Comparison of ENCODE assay signal across 9 cellular contexts in the genomic region with DNA sequence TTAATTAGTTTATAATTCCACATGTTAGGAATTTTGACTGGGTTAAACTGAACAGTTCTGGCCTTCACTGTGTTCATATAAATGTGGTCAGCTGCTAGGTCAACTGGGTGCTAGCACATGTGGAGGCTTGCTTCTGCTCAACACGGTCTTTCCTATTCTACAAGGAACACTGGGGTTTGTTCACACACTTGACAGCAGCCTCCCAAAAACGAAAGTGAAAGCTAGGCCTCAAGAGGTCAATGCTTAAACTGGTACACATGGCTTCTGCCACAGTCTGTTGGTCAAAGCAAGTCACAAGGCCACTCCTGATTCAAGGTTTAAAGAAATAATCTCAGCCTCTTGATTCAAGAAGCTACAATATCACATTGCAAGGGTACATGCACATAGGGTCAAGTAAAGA.
DNase-seq lines count a peak whose midpoint lies in the region; ATAC-seq, FAIRE-seq and TF ChIP-seq lines count a peak whose summit lies in the region.
"Had no signal": no experiment of that assay in that cellular context is flagged by ENCODE, and none has a peak within 500 bp of the region (broad histone marks: within the 10 kb centered on the region; RNA-seq: fewer than 3 reads in every experiment).

No MANE protein-coding gene starts in this region.

- no peaks in the 10 kb centered on the region for H3K27me3 Mint-ChIP-seq in stimulated activated naive CD8-positive, alpha-beta T cell treated with anti-CD3 and anti-CD28 coated beads, Interleukin-15, amount 100 ng/mL, for 72 hours

- H3K9ac ChIP-seq in H1 (replicated peaks in 1 of 4; ENCODE audit: extremely low read depth in 1 of 4, low read depth in 3 of 4, low read length in 3 of 4) = no peak overlapping the region

- no peaks in the 10 kb centered on the region for H3K9me3 ChIP-seq in H1 (ENCODE audit: insufficient read depth in 2 of 2, low read depth in 1 of 2, low read length in 1 of 2)
- H3K9me3 ChIP-seq in ovary = no peaks in the 10 kb centered on the region

- no peak overlapping the region for H3K27ac ChIP-seq in H1 (ENCODE audit: low read depth, low read length)
- no peak overlapping the region for H3K27ac ChIP-seq in ovary

- no peak overlapping the region for H2AK5ac ChIP-seq in H1 (ENCODE audit: low read depth, low read length)

- peak; percentile 13 for DNase-seq in DMS153 (lab: John Stamatoyannopoulos, UW)
- DNase-seq in DMS153 treated with DMSO at 0.1 percent for 48 hours (lab: John Stamatoyannopoulos, UW; ENCODE audit: unreplicated experiment) = no peak
- DNase-seq in M059J (ENCODE audit: low read depth) = peak; percentile 80
- no peak for DNase-seq in H1 (ENCODE audit: low read depth in 1 of 2, low spot score in 2 of 2)
- peak in 1 of 2 donors; percentile 15 for DNase-seq in stimulated activated naive CD8-positive, alpha-beta T cell treated with anti-CD3 and anti-CD28 coated beads, Interleukin-15, amount 100 ng/mL, for 72 hours
- no peak for DNase-seq in germinal center (ENCODE audit: low spot score)
- no peak for DNase-seq in ovary

- no peaks in the 10 kb centered on the region for H4K20me1 ChIP-seq in H1 (replicated peaks in 1 of 2; ENCODE audit: control insufficient read depth in 1 of 2, insufficient read depth in 2 of 2, low read length in 2 of 2)

- H3K23ac ChIP-seq in H1 (ENCODE audit: insufficient read length) = no peak overlapping the region

- H3K79me1 ChIP-seq in H1 (ENCODE audit: low read depth, low read length) = no peaks in the 10 kb centered on the region

- WGBS in H1 (ENCODE audit: extremely low coverage in 1 of 2, insufficient coverage in 1 of 2, insufficient read length in 1 of 2, insufficient replicate concordance in 2 of 2, low coverage in 1 of 2, low lambda C conversion rate in 2 of 2, missing lambda C conversion rate in 1 of 2), 2 experiments = 79% methylated on average over 2 of the region's 2 CpGs; no CpG with 5 or more reads in 1 of the 2 experiments
- WGBS in ovary, 3 donors = 13 to 18% (median 18%) methylated on average over 2 of the region's 2 CpGs

- TF ChIP-seq POLR2A in H1 (IDR thresholded peaks at IDR 0.05; ENCODE audit: control extremely low read depth in 1 of 2, low read depth in 2 of 2, low read length in 2 of 2) (no peak), ovary (IDR thresholded peaks at IDR 0.05) (no peak)

- no peak overlapping the region for H2BK20ac ChIP-seq in H1 (ENCODE audit: low read length)

- no peak overlapping the region for H3K18ac ChIP-seq in H1 (ENCODE audit: extremely low read depth, low read length)

- POLR2A ChIA-PET in H1 (lab: Charles Lee; ENCODE audit: partially characterized antibody) = no interaction called here

- no peak overlapping the region for H3K4me2 ChIP-seq in H1 (ENCODE audit: insufficient read depth in 1 of 2, low read depth in 2 of 2, low read length in 2 of 2)

- no peak overlapping the region for H2BK15ac ChIP-seq in H1 (ENCODE audit: low read length)

- peak overlapping the region; percentile 3 to 39 for H3K4me3 Mint-ChIP-seq in stimulated activated naive CD8-positive, alpha-beta T cell treated with anti-CD3 and anti-CD28 coated beads, Interleukin-15, amount 100 ng/mL, for 72 hours

- no peaks in the 10 kb centered on the region for H3K4me1 ChIP-seq in H1 (replicated peaks in 1 of 4; ENCODE audit: control insufficient read depth in 3 of 4, insufficient read depth in 4 of 4, low read length in 3 of 4)
- H3K4me1 ChIP-seq in ovary (ENCODE audit: insufficient read depth) = no peaks in the 10 kb centered on the region

- no peak overlapping the region for H4K91ac ChIP-seq in H1 (replicated peaks; ENCODE audit: insufficient read length, low read length)

- H4K5ac ChIP-seq in H1 (ENCODE audit: insufficient read length, low read depth, low read length) = no peak overlapping the region

- H2BK5ac ChIP-seq in H1 (ENCODE audit: low read depth, low read length) = no peak overlapping the region

- H3K4ac ChIP-seq in H1 (replicated peaks; ENCODE audit: insufficient read length, low read depth, low read length) = no peak overlapping the region

- no peaks in the 10 kb centered on the region for H3K36me3 ChIP-seq in H1 (ENCODE audit: control insufficient read depth in 2 of 4, insufficient read depth in 4 of 4, low read length in 3 of 4)
- H3K36me3 ChIP-seq in ovary = no peaks in the 10 kb centered on the region

- peaks cover 6 to 19% of the 10 kb centered on the region in 2 donors for H3K9me3 Mint-ChIP-seq in stimulated activated naive CD8-positive, alpha-beta T cell treated with anti-CD3 and anti-CD28 coated beads, Interleukin-15, amount 100 ng/mL, for 72 hours

- peaks cover 22% of the 10 kb centered on the region for H3K4me1 Mint-ChIP-seq in stimulated activated naive CD8-positive, alpha-beta T cell treated with anti-CD3 and anti-CD28 coated beads, Interleukin-15, amount 100 ng/mL, for 72 hours

- H2BK12ac ChIP-seq in H1 (ENCODE audit: low read depth, low read length) = no peak overlapping the region

- peak overlapping the region; percentile 78; the same call in 1 of the 2 replicates for H2AFZ ChIP-seq in H1 (ENCODE audit: low read length)

- no peak overlapping the region for H2BK120ac ChIP-seq in H1 (replicated peaks; ENCODE audit: low read depth, low read length)

- TF ChIP-seq RAD21 in H1 (IDR thresholded peaks at IDR 0.05 in 1 of 2, conservative IDR thresholded peaks at IDR 0.05 in 1 of 2; ENCODE audit: low read depth in 2 of 2, low read length in 2 of 2) = no peak

- intact Hi-C loops in ovary (cut with DNase I) = no loop called here

- peak; percentile 73 for ATAC-seq in GM21423 (IDR thresholded peaks at IDR 0.05; ENCODE audit: unreplicated experiment)
- peak; percentile 66 for ATAC-seq in stimulated activated naive CD8-positive, alpha-beta T cell treated with anti-CD3 and anti-CD28 coated beads, Interleukin-15, amount 100 ng/mL, for 72 hours

- H3K14ac ChIP-seq in H1 (ENCODE audit: insufficient read length) = no peak overlapping the region

- no peak for FAIRE-seq in H1 (lab: Jason Lieb, UNC)
- FAIRE-seq: A204.1 had no signal

- TF ChIP-seq EP300 in H1 (IDR thresholded peaks at IDR 0.05; ENCODE audit: borderline replicate concordance in 1 of 2, low read depth in 2 of 2, low read length in 2 of 2) (no peak), ovary (IDR thresholded peaks at IDR 0.05) (no peak)

- H3K23me2 ChIP-seq in H1 (ENCODE audit: low read depth, low read length) = no peaks in the 10 kb centered on the region

- H3K4me3 ChIP-seq in H1 (ENCODE audit: extremely low read depth in 1 of 4, insufficient read depth in 2 of 4, low read depth in 3 of 4, low read length in 4 of 4) (no peak overlapping the region), ovary (no peak overlapping the region)

- CTCF ChIA-PET in H1 (lab: Charles Lee; ENCODE audit: partially characterized antibody) = interaction anchor here (0.9 kb wide), 1 partner anchor 40 kb away, joined by 3 read pairs; no protein-coding TSS in a partner anchor

- no peaks in the 10 kb centered on the region for H3K79me2 ChIP-seq in H1 (ENCODE audit: control insufficient read depth in 1 of 2, insufficient read depth in 2 of 2, low read length in 2 of 2)

- H3K27me3 ChIP-seq in H1 (replicated peaks in 1 of 4; ENCODE audit: control insufficient read depth in 3 of 4, extremely low read depth in 1 of 4, insufficient read depth in 3 of 4, low read length in 3 of 4) (no peaks in the 10 kb centered on the region), ovary (no peaks in the 10 kb centered on the region)

- peak overlapping the region in 1 of 2 donors; percentile 85 for H3K27ac Mint-ChIP-seq in stimulated activated naive CD8-positive, alpha-beta T cell treated with anti-CD3 and anti-CD28 coated beads, Interleukin-15, amount 100 ng/mL, for 72 hours

- no peak overlapping the region for H4K8ac ChIP-seq in H1 (ENCODE audit: extremely low read depth, insufficient read depth, low read length)

- H3K56ac ChIP-seq in H1 (replicated peaks; ENCODE audit: insufficient read length, low read depth, low read length) = no peak overlapping the region

- TF ChIP-seq CTCF in H1 (IDR thresholded peaks at IDR 0.05; ENCODE audit: control extremely low read depth in 1 of 3, insufficient read depth in 1 of 3, low read depth in 1 of 3, low read length in 3 of 3) (no peak), ovary (IDR thresholded peaks at IDR 0.05) (no peak)

TF ChIP-seq in H1, 55 proteins besides CTCF, POLR2A, EP300 and RAD21:
- TF ChIP-seq NRF1 (IDR thresholded peaks at IDR 0.05; ENCODE audit: low read depth, low read length) = no peak
- no peak for TF ChIP-seq ASH2L (IDR thresholded peaks at IDR 0.05; ENCODE audit: low read length)
- TF ChIP-seq SP2 (IDR thresholded peaks at IDR 0.05; ENCODE audit: low read length) = no peak
- no peak for TF ChIP-seq CHD1 (IDR thresholded peaks at IDR 0.05; ENCODE audit: low read depth, low read length)
- TF ChIP-seq TBP (IDR thresholded peaks at IDR 0.05; ENCODE audit: low read depth, low read length) = no peak
- no peak for TF ChIP-seq FOSL1 (IDR thresholded peaks at IDR 0.05; ENCODE audit: insufficient read depth, low read depth, low read length)
- no peak for TF ChIP-seq SIN3A (conservative IDR thresholded peaks at IDR 0.05 in 1 of 2, IDR thresholded peaks at IDR 0.05 in 1 of 2; ENCODE audit: low read depth in 1 of 2, low read length in 2 of 2)
- no peak for TF ChIP-seq TAF1 (IDR thresholded peaks at IDR 0.05; ENCODE audit: low read depth, low read length)
- no peak for TF ChIP-seq RNF2 (IDR thresholded peaks at IDR 0.05; ENCODE audit: borderline replicate concordance, low read depth, low read length, missing control alignments, poor library complexity, severe bottlenecking)
- no peak for TF ChIP-seq NANOG (IDR thresholded peaks at IDR 0.05; ENCODE audit: insufficient read depth, low read depth, low read length, poor library complexity, severe bottlenecking)
- no peak for TF ChIP-seq EZH2 (IDR thresholded peaks at IDR 0.05; ENCODE audit: low read depth, low read length, severe bottlenecking)
- TF ChIP-seq, protein P1, sequence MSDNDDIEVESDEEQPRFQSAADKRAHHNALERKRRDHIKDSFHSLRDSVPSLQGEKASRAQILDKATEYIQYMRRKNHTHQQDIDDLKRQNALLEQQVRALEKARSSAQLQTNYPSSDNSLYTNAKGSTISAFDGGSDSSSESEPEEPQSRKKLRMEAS (IDR thresholded peaks at IDR 0.05) = no peak
- TF ChIP-seq ATF3 (IDR thresholded peaks at IDR 0.05; ENCODE audit: insufficient read depth, low read depth, low read length) = no peak
- no peak for TF ChIP-seq HDAC2 (IDR thresholded peaks at IDR 0.05; ENCODE audit: borderline replicate concordance in 1 of 2, low read depth in 2 of 2, low read length in 2 of 2)

Comparison
In these comparisons a context has a peak if more than half of its experiments do, and no peak if none do; other contexts are left out.
1. DNase-seq: peak in DMS153 (single experiment) and M059J (single experiment); none in DMS153 treated with DMSO at 0.1 percent for 48 hours (single experiment), H1 (0 of 2), germinal center (single experiment) and ovary (0 of 5).